Comparison of ENCODE assay signal across 9 cellular contexts in genomic region chr14:77246784-77247183, GRCh38. TPM values are rescaled to one million over a fixed set of nuclear protein-coding genes. Genes with fewer than 3 reads are reported as not detected.
"Had no signal": no experiment of that assay in that cellular context is flagged by ENCODE, and none has a peak within 500 bp of the region (broad histone marks: within the 10 kb centered on the region; RNA-seq: fewer than 3 reads in every experiment).

No MANE protein-coding gene starts in this region.

- H3K4me3 ChIP-seq: K562 had no signal

- ATAC-seq: K562 had no signal

- DNase-seq: IMR-90, KBM-7, KG1 had no signal

- H3K27ac ChIP-seq: HL-60, KMS-11 had no signal

- H3K4me2 ChIP-seq: KMS-11 had no signal

RNA-seq across cellular contexts. Expression of gene NGB, which starts 24.2 kb away (rescaled TPM):
- total RNA-seq: HepG2, HT-29, HT1080, IMR-90, K562 had no signal
